In genomic region chr1:47351305-47351704, GRCh38 we compare ENCODE assay signal across 10 cellular contexts. TPM values are rescaled to one million over a fixed set of nuclear protein-coding genes. Genes with fewer than 3 reads are reported as not detected.
DNase-seq lines count a peak whose midpoint lies in the region; ATAC-seq and TF ChIP-seq lines count a peak whose summit lies in the region.
"Had no signal": no experiment of that assay in that cellular context is flagged by ENCODE, and none has a peak within 500 bp of the region (broad histone marks: within the 10 kb centered on the region; RNA-seq: fewer than 3 reads in every experiment).

No MANE protein-coding gene starts in this region.

- no peak overlapping the region for H2AFZ ChIP-seq in osteoblast (ENCODE audit: low read length)
- H2AFZ ChIP-seq: parathyroid adenoma had no signal

- H3K4me2 ChIP-seq in osteoblast (ENCODE audit: insufficient read depth, low read length) = no peak overlapping the region

- H4K20me1 ChIP-seq in osteoblast (ENCODE audit: insufficient read depth, low read length) = peaks cover 27% of the 10 kb centered on the region

- H3K9me3 ChIP-seq in osteoblast (ENCODE audit: low read depth, low read length) = no peaks in the 10 kb centered on the region

- peak; percentile 100 for ATAC-seq in activated CD4-positive, CD25-positive, alpha-beta regulatory T cell treated with anti-CD3 and anti-CD28 coated beads, Interleukin-2, amount 50 U/mL, for 24 hours
- peak; percentile 91 for ATAC-seq in HG02571 (IDR thresholded peaks at IDR 0.05; ENCODE audit: unreplicated experiment)

- H3K27ac ChIP-seq in osteoblast (ENCODE audit: low read depth, low read length) = no peak overlapping the region
- H3K27ac ChIP-seq: parathyroid adenoma had no signal

- peaks cover 5% of the 10 kb centered on the region for H3K36me3 ChIP-seq in osteoblast (ENCODE audit: insufficient read depth, low read length)

- no peak for TF ChIP-seq CTCF in osteoblast (IDR thresholded peaks at IDR 0.05; ENCODE audit: extremely low read depth, low read depth, low read length)

- DNase-seq in activated CD4-positive, CD25-positive, alpha-beta regulatory T cell treated with anti-CD3 and anti-CD28 coated beads, Interleukin-2, amount 50 U/mL, for 72 hours = no peak
- DNase-seq in OCI-M1 (lab: John Stamatoyannopoulos, UW) (peak; percentile 38), osteoblast (ENCODE audit: insufficient read length, low spot score, missing footprints) (peak; percentile 17), Ammon's horn (ENCODE audit: low spot score) (no peak), DMS153 treated with DMSO at 0.1 percent for 48 hours (lab: John Stamatoyannopoulos, UW; ENCODE audit: unreplicated experiment) (no peak)
- no peak for DNase-seq in stimulated activated CD4-positive, alpha-beta T cell treated with anti-CD3 and anti-CD28 coated beads, Interleukin-4, amount 100 ng/mL, for 4 hours
- DNase-seq: NCI-H524 treated with DMSO at 0.1 percent for 48 hours had no signal

- peaks cover 97% of the 10 kb centered on the region for H3K79me2 ChIP-seq in osteoblast (ENCODE audit: insufficient read depth, low read length)

- no peaks in the 10 kb centered on the region for H3K27me3 ChIP-seq in osteoblast (ENCODE audit: insufficient read depth, low read length)

- no peaks in the 10 kb centered on the region for H3K4me1 ChIP-seq in osteoblast (ENCODE audit: insufficient read depth, low read length)
- H3K4me1 ChIP-seq: parathyroid adenoma had no signal

- H3K4me3 ChIP-seq in osteoblast (ENCODE audit: insufficient read depth, low read length) = no peak overlapping the region

RNA-seq across cellular contexts. Expression of gene CMPK1, which starts 17.7 kb away (rescaled TPM):
- 111 and 119 TPM in 2 replicates for total RNA-seq in osteoblast

RNA-seq across cellular contexts. Expression of gene STIL, which starts 37.4 kb away (rescaled TPM):
- total RNA-seq in osteoblast = 4.0 and 6.5 TPM in 2 replicates

Comparison
In these comparisons a context has a peak if more than half of its experiments do, and no peak if none do; other contexts are left out.
1. DNase-seq: peak in OCI-M1 (single experiment) and osteoblast (single experiment); none in activated CD4-positive, CD25-positive, alpha-beta regulatory T cell treated with anti-CD3 and anti-CD28 coated beads, Interleukin-2, amount 50 U/mL, for 72 hours (single experiment), Ammon's horn (single experiment), stimulated activated CD4-positive, alpha-beta T cell treated with anti-CD3 and anti-CD28 coated beads, Interleukin-4, amount 100 ng/mL, for 4 hours (0 of 2) and DMS153 treated with DMSO at 0.1 percent for 48 hours (single experiment).